In the genomic region with DNA sequence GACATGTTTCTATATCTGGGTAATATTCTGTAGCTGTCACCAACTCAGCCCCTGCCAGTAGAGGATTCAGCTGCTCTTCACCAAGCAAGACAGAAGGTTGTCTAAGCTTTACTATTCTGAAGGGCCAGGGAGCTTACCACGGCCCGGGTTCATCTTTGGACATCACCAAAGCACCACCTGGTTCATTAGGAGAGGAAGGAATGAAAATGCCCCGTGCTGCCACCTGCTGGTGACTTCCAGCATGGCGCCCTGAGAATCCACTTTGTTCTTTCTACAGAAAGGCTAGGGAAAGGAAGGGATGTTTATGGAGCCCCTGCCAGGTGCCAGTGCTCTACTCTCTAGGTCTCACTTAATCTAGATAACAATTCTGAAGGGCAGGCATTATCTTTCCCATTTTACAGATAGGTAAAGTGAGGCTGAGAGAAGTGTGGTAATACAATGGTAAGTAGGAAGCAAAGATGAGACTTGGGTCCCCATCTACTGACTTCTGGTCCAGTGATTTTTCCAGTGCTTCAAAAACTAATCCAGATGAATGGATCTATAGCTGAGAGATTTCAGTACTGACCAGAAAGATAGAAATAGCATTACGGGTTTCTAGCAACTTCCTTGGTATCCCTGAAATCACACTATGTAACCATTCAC, we compare ENCODE assay signal across 9 cellular contexts.
DNase-seq lines count a peak whose midpoint lies in the region; ATAC-seq, FAIRE-seq and TF ChIP-seq lines count a peak whose summit lies in the region.
"Had no signal": no experiment of that assay in that cellular context is flagged by ENCODE, and none has a peak within 500 bp of the region (broad histone marks: within the 10 kb centered on the region; RNA-seq: fewer than 3 reads in every experiment).

No MANE protein-coding gene starts in this region.

- H3K9me3 Mint-ChIP-seq in CD4-positive, alpha-beta T cell = no peaks in the 10 kb centered on the region
- H3K9me3 Mint-ChIP-seq: T-helper 1 cell treated with Interleukin-12 subunit alpha and Interleukin-12 subunit beta and Interleukin-4 antibody, amounts not matched to agents 30 μg/mL and 1 μg/mL, for 36 hours had no signal

- H3K4me1 ChIP-seq in cardiac muscle cell (ENCODE audit: low read depth) = no peaks in the 10 kb centered on the region
- no peaks in the 10 kb centered on the region for H3K4me1 ChIP-seq in prostate gland (replicated peaks)

- peaks cover 53% of the 10 kb centered on the region for H3K27me3 Mint-ChIP-seq in CD4-positive, alpha-beta T cell

- no peak overlapping the region for H3K4me3 ChIP-seq in cardiac muscle cell
- no peak overlapping the region for H3K4me3 ChIP-seq in prostate gland

- no peak overlapping the region for H3K27ac Mint-ChIP-seq in CD4-positive, alpha-beta T cell
- H3K27ac Mint-ChIP-seq: T-helper 1 cell treated with Interleukin-12 subunit alpha and Interleukin-12 subunit beta and Interleukin-4 antibody, amounts not matched to agents 30 μg/mL and 1 μg/mL, for 36 hours had no signal

- no peak overlapping the region for H3K27ac ChIP-seq in CD4-positive, alpha-beta T cell (ENCODE audit: low read depth, low read length)
- H3K27ac ChIP-seq in cardiac muscle cell (no peak overlapping the region), prostate gland (no peak overlapping the region)

- peak in 9 of 10 experiments; percentile 10 to 61 (median 19) for DNase-seq in CD4-positive, alpha-beta T cell
- DNase-seq in HK-2 (ENCODE audit: unreplicated experiment) (peak; percentile 63), RCC 7860 (ENCODE audit: low spot score) (peak; percentile 20), cardiac muscle cell (ENCODE audit: low read depth in 1 of 2, low spot score in 1 of 2) (peak; percentile 46 to 64), prostate gland (ENCODE audit: low spot score) (peak; percentile 37)
- DNase-seq in activated effector memory CD4-positive, alpha-beta T cell treated with anti-CD3 and anti-CD28 coated beads, Interleukin-2, amount 50 U/mL, for 16 hours = peak; percentile 80

- 23% methylated on average over 5 of the region's 5 CpGs for WGBS in prostate gland

- CTCF ChIA-PET in CD4-positive, alpha-beta T cell (lab: Charles Lee) = no interaction called here

- peak; percentile 79 for TF ChIP-seq CTCF in CD4-positive, alpha-beta T cell (IDR thresholded peaks at IDR 0.05)
- TF ChIP-seq CTCF in cardiac muscle cell (IDR thresholded peaks at IDR 0.05; ENCODE audit: low read depth, low read length) (peak; percentile 96), prostate gland (IDR thresholded peaks at IDR 0.05) (peak; percentile 60 to 84 (median 80))

- POLR2A ChIA-PET in CD4-positive, alpha-beta T cell (lab: Charles Lee) = no interaction called here

- no peaks in the 10 kb centered on the region for H3K4me1 Mint-ChIP-seq in CD4-positive, alpha-beta T cell (ENCODE audit: low read depth)

- no peaks in the 10 kb centered on the region for H3K9me3 ChIP-seq in CD4-positive, alpha-beta T cell (ENCODE audit: control insufficient read depth, low read length)
- H3K9me3 ChIP-seq in cardiac muscle cell (ENCODE audit: low read depth) = no peaks in the 10 kb centered on the region
- no peaks in the 10 kb centered on the region for H3K9me3 ChIP-seq in prostate gland

- H3K4me3 Mint-ChIP-seq in CD4-positive, alpha-beta T cell = no peak overlapping the region
- H3K4me3 Mint-ChIP-seq: T-helper 1 cell treated with Interleukin-12 subunit alpha and Interleukin-12 subunit beta and Interleukin-4 antibody, amounts not matched to agents 30 μg/mL and 1 μg/mL, for 36 hours had no signal

- ATAC-seq in CD4-positive, alpha-beta T cell (ENCODE audit: poor library complexity) = no peak
- ATAC-seq in GM19035 (IDR thresholded peaks at IDR 0.05; ENCODE audit: unreplicated experiment) (peak; percentile 69), HG02981 (IDR thresholded peaks at IDR 0.05; ENCODE audit: unreplicated experiment) (no peak)

- H3K27me3 ChIP-seq in CD4-positive, alpha-beta T cell (ENCODE audit: control insufficient read depth, insufficient read depth, low read length) = peaks cover 4% of the 10 kb centered on the region
- H3K27me3 ChIP-seq in cardiac muscle cell (peaks cover 53% of the 10 kb centered on the region), prostate gland (replicated peaks; ENCODE audit: insufficient read depth) (no peaks in the 10 kb centered on the region)

- no peak for FAIRE-seq in RCC 7860 (lab: Jason Lieb, UNC)

- intact Hi-C loops in CD4-positive, alpha-beta T cell (cut with DNase I, micrococcal nuclease) = loop anchor here in 1 of 2 experiments (5.0 kb wide), 1 partner anchor 590 kb away; no protein-coding TSS in a partner anchor
- intact Hi-C loops in prostate gland (cut with DNase I) = loop anchor here (2.0 kb wide), 1 partner anchor 124 kb away; no protein-coding TSS in a partner anchor

- TF ChIP-seq POLR2A in prostate gland (IDR thresholded peaks at IDR 0.05) = no peak

- no peaks in the 10 kb centered on the region for H3K36me3 Mint-ChIP-seq in CD4-positive, alpha-beta T cell (ENCODE audit: low read depth)

- H3K36me3 ChIP-seq in cardiac muscle cell = no peaks in the 10 kb centered on the region
- no peaks in the 10 kb centered on the region for H3K36me3 ChIP-seq in prostate gland

Comparison
In these comparisons a context has a peak if more than half of its experiments do, and no peak if none do; other contexts are left out.
1. DNase-seq: peak in every context shown above with its lines; median percentile 80 in activated effector memory CD4-positive, alpha-beta T cell treated with anti-CD3 and anti-CD28 coated beads, Interleukin-2, amount 50 U/mL, for 16 hours; 63 in HK-2; 55 in cardiac muscle cell; 37 in prostate gland; 20 in RCC 7860; 19 in CD4-positive, alpha-beta T cell.